In the genomic region with DNA sequence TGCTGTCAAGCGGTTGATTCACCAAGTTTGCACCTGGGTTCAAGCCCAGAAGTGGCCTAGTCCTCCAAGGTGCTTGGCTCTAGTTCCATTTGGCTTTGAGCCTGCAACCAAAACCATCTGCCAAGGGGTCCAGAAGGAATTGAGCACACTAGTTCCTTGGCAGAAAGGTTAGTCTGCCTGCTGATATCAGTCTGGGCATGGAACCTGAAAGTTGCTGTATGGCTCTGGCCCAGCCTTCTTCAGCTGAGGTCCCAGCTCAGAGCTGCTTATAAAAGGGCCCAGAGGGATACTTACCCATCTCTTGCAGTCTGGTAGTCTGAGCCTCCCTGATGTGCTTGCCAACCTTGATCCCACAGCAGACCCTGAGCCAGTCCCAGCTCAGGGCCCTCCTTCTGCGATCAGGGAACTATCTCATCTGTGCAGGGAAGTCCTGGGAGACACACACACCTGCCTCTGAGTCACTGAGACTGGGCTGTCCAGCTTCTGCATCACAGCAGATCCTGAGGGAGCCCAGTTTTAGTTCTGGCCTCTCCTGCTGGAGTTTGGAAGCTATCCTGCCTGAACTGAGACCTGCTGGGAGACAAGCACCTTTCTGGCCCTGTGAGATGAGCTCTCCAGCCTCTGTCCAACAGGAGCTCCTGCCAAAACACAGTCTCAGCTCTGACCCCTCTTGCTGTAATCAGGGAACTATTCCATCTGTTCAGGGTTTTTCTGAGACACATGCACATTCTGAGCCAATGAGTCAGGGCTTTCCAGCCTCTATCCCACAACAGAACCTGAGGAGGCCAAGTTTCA, we compare ENCODE assay signal across 9 cellular contexts.
DNase-seq lines count a peak whose midpoint lies in the region; ATAC-seq and TF ChIP-seq lines count a peak whose summit lies in the region.
"Had no signal": no experiment of that assay in that cellular context is flagged by ENCODE, and none has a peak within 500 bp of the region (broad histone marks: within the 10 kb centered on the region; RNA-seq: fewer than 3 reads in every experiment).

No MANE protein-coding gene starts in this region.

- peaks cover 0 to 9% of the 10 kb centered on the region in 2 donors for H3K4me1 ChIP-seq in right atrium auricular region
- H3K4me1 ChIP-seq in aorta (ENCODE audit: control insufficient read depth in 1 of 2, insufficient read depth in 2 of 2, low read length in 2 of 2): no peaks in the 10 kb centered on the region
- H3K4me1 ChIP-seq: neural progenitor cell had no signal

- H3K27ac ChIP-seq in right atrium auricular region: no peak overlapping the region
- H3K27ac ChIP-seq in aorta (ENCODE audit: low read depth in 1 of 2, low read length in 2 of 2): no peak overlapping the region
- H3K27ac ChIP-seq: neural progenitor cell had no signal

- WGBS in aorta, 2 donors: 15 to 30% methylated on average over 2 of the region's 2 CpGs

- H3K36me3 ChIP-seq in right atrium auricular region: no peaks in the 10 kb centered on the region
- H3K36me3 ChIP-seq in aorta (ENCODE audit: control insufficient read depth in 1 of 2, insufficient read depth in 2 of 2, low read length in 1 of 2): no peaks in the 10 kb centered on the region
- H3K36me3 ChIP-seq: neural progenitor cell had no signal

- TF ChIP-seq CTCF in right atrium auricular region (IDR thresholded peaks at IDR 0.05): no peak

- intact Hi-C loops in Right ventricle myocardium superior (cut with DNase I) (no loop called here), aorta (cut with DNase I) (no loop called here)

- H3K27me3 ChIP-seq in right atrium auricular region (no peaks in the 10 kb centered on the region), aorta (ENCODE audit: control insufficient read depth in 1 of 2, insufficient read depth in 2 of 2, low read length in 1 of 2) (no peaks in the 10 kb centered on the region)
- H3K27me3 ChIP-seq: neural progenitor cell had no signal

- H3K9me3 ChIP-seq in right atrium auricular region (no peaks in the 10 kb centered on the region), aorta (ENCODE audit: control insufficient read depth, low read length) (no peaks in the 10 kb centered on the region)

- peak; percentile 39 for ATAC-seq in Right ventricle myocardium superior (ENCODE audit: poor library complexity)
- ATAC-seq in aorta (ENCODE audit: low FRiP score): peak; percentile 36
- ATAC-seq in GM18909 (IDR thresholded peaks at IDR 0.05; ENCODE audit: poor library complexity, unreplicated experiment): no peak

- DNase-seq in Right ventricle myocardium superior: no peak
- DNase-seq in right atrium auricular region (ENCODE audit: low spot score): no peak
- peak; percentile 90 for DNase-seq in astrocyte of the hippocampus (ENCODE audit: low read depth, low spot score)
- DNase-seq in kidney glomerular epithelial cell (lab: John Stamatoyannopoulos, UW): peak; percentile 63
- DNase-seq in aorta: no peak
- DNase-seq in mesenteric fat pad (ENCODE audit: low spot score): no peak
- no peak for DNase-seq in KG1 (lab: John Stamatoyannopoulos, UW)

- H3K4me3 ChIP-seq in right atrium auricular region: no peak overlapping the region
- H3K4me3 ChIP-seq in aorta (ENCODE audit: low read length in 2 of 2): no peak overlapping the region
- H3K4me3 ChIP-seq: neural progenitor cell had no signal

Comparison
In these comparisons a context has a peak if more than half of its experiments do, and no peak if none do; other contexts are left out.
1. DNase-seq: peak in astrocyte of the hippocampus (single experiment) and kidney glomerular epithelial cell (single experiment); none in Right ventricle myocardium superior (single experiment), right atrium auricular region (single experiment), aorta (0 of 2), mesenteric fat pad (single experiment) and KG1 (single experiment).